ENCODE assay signal across 8 cellular contexts in the genomic region with DNA sequence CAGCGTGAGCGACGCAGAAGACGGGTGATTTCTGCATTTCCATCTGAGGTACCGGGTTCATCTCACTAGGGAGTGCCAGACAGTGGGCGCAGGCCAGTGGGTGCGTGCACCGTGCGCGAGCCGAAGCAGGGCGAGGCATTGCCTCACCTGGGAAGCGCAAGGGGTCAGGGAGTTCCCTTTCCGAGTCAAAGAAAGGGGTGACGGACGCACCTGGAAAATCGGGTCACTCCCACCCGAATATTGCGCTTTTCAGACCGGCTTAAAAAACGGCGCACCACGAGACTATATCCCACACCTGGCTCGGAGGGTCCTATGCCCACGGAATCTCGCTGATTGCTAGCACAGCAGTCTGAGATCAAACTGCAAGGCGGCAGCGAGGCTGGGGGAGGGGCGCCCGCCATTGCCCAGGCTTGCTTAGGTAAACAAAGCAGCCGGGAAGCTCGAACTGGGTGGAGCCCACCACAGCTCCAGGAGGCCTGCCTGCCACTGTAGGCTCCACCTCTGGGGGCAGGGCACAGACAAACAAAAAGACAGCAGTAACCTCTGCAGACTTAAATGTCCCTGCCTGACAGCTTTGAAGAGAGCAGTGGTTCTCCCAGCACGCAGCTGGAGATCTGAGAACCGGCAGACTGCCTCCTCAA.
DNase-seq lines count a peak whose midpoint lies in the region; ATAC-seq and TF ChIP-seq lines count a peak whose summit lies in the region.
"Not testable (repeated sequence)": the region's sequence is repeated elsewhere in the genome, so short reads cannot be mapped to it uniquely, and the experiment has no call there.

No MANE protein-coding gene starts in this region.

- H3K4me1 ChIP-seq in A673 (ENCODE audit: insufficient read depth, low read length, poor library complexity, severe bottlenecking); HEK293 (ENCODE audit: control insufficient read depth, insufficient read depth, low read length); SJCRH30; colonic mucosa; heart right ventricle; mucosa of descending colon (ENCODE audit: low read depth): not testable (repeated sequence)

- DNase-seq in A673 (ENCODE audit: low spot score); SJCRH30; colonic mucosa; heart right ventricle; mucosa of descending colon; retinal pigment epithelial cell (ENCODE audit: low read depth): not testable (repeated sequence)

- H3K27ac ChIP-seq in A673 (ENCODE audit: low read depth, low read length, poor library complexity, severe bottlenecking); HEK293 (ENCODE audit: extremely low read depth, low read depth, low read length); SJCRH30; heart right ventricle: not testable (repeated sequence)
- peak overlapping the region; percentile 50 for H3K27ac ChIP-seq in colonic mucosa

- H3K9me3 ChIP-seq in A673 (ENCODE audit: low read depth, low read length, poor library complexity, severe bottlenecking); HEK293 (ENCODE audit: control insufficient read depth, insufficient read depth, low read depth, low read length); SJCRH30 (replicated peaks); colonic mucosa; heart right ventricle; mucosa of descending colon: not testable (repeated sequence)

- H3K36me3 Mint-ChIP-seq in activated T-helper 17 cell treated with anti-CD3 and anti-CD28 coated beads, Interleukin-2, amount 50 U/mL, for 72 hours (ENCODE audit: low read depth) = not testable (repeated sequence)

- H3K27ac Mint-ChIP-seq in activated T-helper 17 cell treated with anti-CD3 and anti-CD28 coated beads, Interleukin-2, amount 50 U/mL, for 72 hours = not testable (repeated sequence)

- BruUV-seq in A673 (replicated peaks; lab: Mats Ljungman, UMichigan) = not testable (repeated sequence)

- H3K4me3 ChIP-seq in A673 (ENCODE audit: low read depth, low read length, poor library complexity, severe bottlenecking) (peak overlapping the region; percentile 19), HEK293 (ENCODE audit: low read depth, low read length) (peak overlapping the region; percentile 21), SJCRH30 (peak overlapping the region; percentile 44), colonic mucosa (peak overlapping the region; percentile 8), heart right ventricle (peak overlapping the region in 7 of 10 donors; percentile 10 to 41 (median 33)), retinal pigment epithelial cell (ENCODE audit: low read length) (peak overlapping the region; percentile 38)
- H3K4me3 ChIP-seq in mucosa of descending colon = not testable (repeated sequence)

- POLR2A ChIA-PET in A673 (lab: Charles Lee; ENCODE audit: low non-redundant PET); HEK293 (lab: Yijun Ruan, JAX): not testable (repeated sequence)

- not testable (repeated sequence) for H3K9ac ChIP-seq in colonic mucosa (ENCODE audit: low read depth in 2 of 2, low read length in 2 of 2)

- not testable (repeated sequence) for H3K9me3 Mint-ChIP-seq in activated T-helper 17 cell treated with anti-CD3 and anti-CD28 coated beads, Interleukin-2, amount 50 U/mL, for 72 hours

- not testable (repeated sequence) for ATAC-seq in activated T-helper 17 cell treated with anti-CD3 and anti-CD28 coated beads, Interleukin-2, amount 50 U/mL, for 72 hours (replicated peaks)
- ATAC-seq in heart right ventricle = peak in 1 of 8 donors; percentile 9
- ATAC-seq in mucosa of descending colon = peak; percentile 53

- H3K27me3 Mint-ChIP-seq in activated T-helper 17 cell treated with anti-CD3 and anti-CD28 coated beads, Interleukin-2, amount 50 U/mL, for 72 hours = not testable (repeated sequence)

- H3K36me3 ChIP-seq in A673 (ENCODE audit: insufficient read depth, low read length, poor library complexity, severe bottlenecking); HEK293 (ENCODE audit: control insufficient read depth in 2 of 2, insufficient read depth in 1 of 2, low read length in 2 of 2); SJCRH30; colonic mucosa; heart right ventricle; mucosa of descending colon (ENCODE audit: low read depth): not testable (repeated sequence)

- TF ChIP-seq CTCF in A673 (conservative IDR thresholded peaks at IDR 0.05; ENCODE audit: low read depth, low read length); HEK293 (tag by site-specific recombination; IDR thresholded peaks at IDR 0.05); colonic mucosa (IDR thresholded peaks at IDR 0.05); heart right ventricle (IDR thresholded peaks at IDR 0.05); mucosa of descending colon (IDR thresholded peaks at IDR 0.05); retinal pigment epithelial cell (conservative IDR thresholded peaks at IDR 0.05; ENCODE audit: low read depth, low read length): not testable (repeated sequence)

- H3K4me3 Mint-ChIP-seq in activated T-helper 17 cell treated with anti-CD3 and anti-CD28 coated beads, Interleukin-2, amount 50 U/mL, for 72 hours = peak overlapping the region; percentile 75

- intact Hi-C loops in A673 (cut with micrococcal nuclease; ENCODE audit: unreplicated experiment); colonic mucosa (cut with DNase I); heart right ventricle (cut with DNase I); mucosa of descending colon (cut with DNase I, micrococcal nuclease): not testable (repeated sequence)

- CTCF ChIA-PET in A673 (lab: Charles Lee); HEK293 (lab: Yijun Ruan, JAX): not testable (repeated sequence)

- WGBS in heart right ventricle, 2 donors = 17 to 23% methylated on average over 5 of the region's 34 CpGs

- H3K27me3 ChIP-seq in A673 (replicated peaks; ENCODE audit: insufficient read depth, low read depth, low read length, poor library complexity) = peaks cover 23% of the 10 kb centered on the region
- not testable (repeated sequence) for H3K27me3 ChIP-seq in SJCRH30, colonic mucosa, heart right ventricle

- H3K4me1 Mint-ChIP-seq in activated T-helper 17 cell treated with anti-CD3 and anti-CD28 coated beads, Interleukin-2, amount 50 U/mL, for 72 hours = not testable (repeated sequence)

TF ChIP-seq in HEK293, 187 proteins besides CTCF, POLR2A, EP300 and RAD21:
- TF ChIP-seq FEZF1 (tag by site-specific recombination; IDR thresholded peaks at IDR 0.05) (0 out of 2 replicates have a peak, but pooled peaks have one; percentile 25), ZIC2 (tag by site-specific recombination; IDR thresholded peaks at IDR 0.05) (0 out of 2 replicates have a peak, but pooled peaks have one; percentile 6), ZNF335 (tag by site-specific recombination; conservative IDR thresholded peaks at IDR 0.05) (0 out of 2 replicates have a peak, but pooled peaks have one; percentile 17), GLIS1 (tag by site-specific recombination; IDR thresholded peaks at IDR 0.05) (peak; percentile 51)
